ENCODE assay signal across 8 cellular contexts in the genomic region with DNA sequence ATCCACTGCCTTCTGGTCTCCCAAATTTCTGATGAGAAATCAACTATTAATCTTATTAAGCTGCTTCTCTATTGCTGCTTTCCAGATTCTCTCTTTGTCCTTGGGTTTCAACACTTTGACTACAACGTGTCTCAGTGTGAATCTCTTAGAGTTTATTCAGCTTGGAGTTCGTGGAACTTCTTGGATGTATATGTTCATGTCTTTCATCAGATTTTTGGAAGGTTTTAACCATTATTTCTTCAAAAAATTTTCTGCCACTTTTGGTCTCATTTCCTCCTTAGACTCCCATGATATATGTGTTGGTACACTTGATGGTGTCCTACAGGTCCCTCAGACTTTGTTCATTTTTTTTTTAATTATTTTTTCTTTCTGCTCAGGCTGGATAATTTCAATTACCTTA. TPM values are rescaled to one million over a fixed set of nuclear protein-coding genes. Genes with fewer than 3 reads are reported as not detected.
"Had no signal": no experiment of that assay in that cellular context is flagged by ENCODE, and none has a peak within 500 bp of the region (broad histone marks: within the 10 kb centered on the region; RNA-seq: fewer than 3 reads in every experiment).

No MANE protein-coding gene starts in this region.

- H3K9ac ChIP-seq: KMS-11 had no signal

- ATAC-seq: HepG2 had no signal

- DNase-seq: IMR-90, KBM-7, KG1 had no signal

- H3K27ac ChIP-seq: HL-60, KMS-11 had no signal

- FAIRE-seq: HepG2, HTR-8/SVneo had no signal

RNA-seq across cellular contexts. Expression of gene TICRR, which starts 36.0 kb away (rescaled TPM):
- polyA plus RNA-seq: IgD-negative memory B cell had no signal

RNA-seq across cellular contexts. Expression of gene KIF7, which starts 44.0 kb away (rescaled TPM):
- polyA plus RNA-seq: IgD-negative memory B cell had no signal
